In genomic region chr10:87850742-87851205, GRCh38 we compare ENCODE assay signal across 8 cellular contexts. TPM values are rescaled to one million over a fixed set of nuclear protein-coding genes. Genes with fewer than 3 reads are reported as not detected.
DNase-seq lines count a peak whose midpoint lies in the region; ATAC-seq and TF ChIP-seq lines count a peak whose summit lies in the region.

No MANE protein-coding gene starts in this region.

- H3K4me1 ChIP-seq in DOHH2 (ENCODE audit: control insufficient read depth, low read length): peaks cover 13% of the 10 kb centered on the region
- H3K4me1 ChIP-seq in cardiac muscle cell (ENCODE audit: low read depth): peaks cover 5% of the 10 kb centered on the region

- H3K27me3 ChIP-seq in DOHH2 (ENCODE audit: control insufficient read depth, low read length): no peaks in the 10 kb centered on the region
- H3K27me3 ChIP-seq in cardiac muscle cell: no peaks in the 10 kb centered on the region

- peak overlapping the region; percentile 30 for H3K4me2 ChIP-seq in DOHH2 (ENCODE audit: low read length)

- no peak overlapping the region for H3K4me3 ChIP-seq in DOHH2 (ENCODE audit: low read length)
- no peak overlapping the region for H3K4me3 ChIP-seq in cardiac muscle cell

- peak; percentile 63 for TF ChIP-seq CTCF in DOHH2 (IDR thresholded peaks at IDR 0.05; ENCODE audit: low read depth, low read length, poor library complexity, severe bottlenecking)
- TF ChIP-seq CTCF in cardiac muscle cell (IDR thresholded peaks at IDR 0.05; ENCODE audit: low read depth, low read length): peak; percentile 67

- no peaks in the 10 kb centered on the region for H3K79me2 ChIP-seq in DOHH2 (ENCODE audit: control insufficient read depth, low read length)

- no peaks in the 10 kb centered on the region for H3K9me2 ChIP-seq in DOHH2 (replicated peaks; ENCODE audit: control insufficient read depth, low read length)

- H3K9me3 ChIP-seq in DOHH2 (ENCODE audit: control insufficient read depth, insufficient read depth, low read length) (no peaks in the 10 kb centered on the region), cardiac muscle cell (ENCODE audit: low read depth) (no peaks in the 10 kb centered on the region)

- no peaks in the 10 kb centered on the region for H3K36me3 ChIP-seq in DOHH2 (ENCODE audit: control insufficient read depth, low read length)
- H3K36me3 ChIP-seq in cardiac muscle cell: no peaks in the 10 kb centered on the region

- 0 out of 2 replicates have a peak, but pooled peaks cover 2% of the 10 kb centered on the region for H3F3A ChIP-seq in DOHH2 (ENCODE audit: control insufficient read depth, insufficient read depth)

- H4K20me1 ChIP-seq in DOHH2 (ENCODE audit: control insufficient read depth, insufficient read depth, low read depth, low read length): no peaks in the 10 kb centered on the region

- H3K27ac ChIP-seq in DOHH2 (ENCODE audit: low read depth, low read length) (no peak overlapping the region), cardiac muscle cell (no peak overlapping the region)

- no peak for ATAC-seq in GM19463 (IDR thresholded peaks at IDR 0.05; ENCODE audit: unreplicated experiment)
- ATAC-seq in HG03457 (IDR thresholded peaks at IDR 0.05; ENCODE audit: unreplicated experiment): no peak

- DNase-seq in HT-29 (ENCODE audit: low spot score): peak; percentile 75
- DNase-seq in RPMI8226: peak; percentile 57
- DNase-seq in activated naive CD4-positive, alpha-beta T cell treated with anti-CD3 and anti-CD28 coated beads, Interleukin-2, amount 50 U/mL, for 16 hours: peak; percentile 42
- DNase-seq in cardiac muscle cell (ENCODE audit: low read depth in 1 of 2, low spot score in 1 of 2): peak; percentile 81 to 83
- peak; percentile 54 for DNase-seq in retina

RNA-seq across cellular contexts. Expression of gene KLLN, which starts 12.6 kb away (rescaled TPM):
- 0.28 and 0.42 TPM in 2 replicates for total RNA-seq in HT-29 (2014; rRNA removed; shearing (Covaris generic))
- total RNA-seq in cardiac muscle cell: 1.5 and 1.8 TPM in 2 replicates
- polyA plus RNA-seq in cardiac muscle cell: 0.69 and 0.77 TPM in 2 replicates

RNA-seq across cellular contexts. Expression of gene PTEN, which starts 12.7 kb away (rescaled TPM):
- total RNA-seq in HT-29 (2014; rRNA removed; shearing (Covaris generic)): 38.0 and 49.9 TPM in 2 replicates
- total RNA-seq in cardiac muscle cell: 33.8 and 66.1 TPM in 2 replicates
- polyA plus RNA-seq in cardiac muscle cell: 30.4 and 34.1 TPM in 2 replicates

RNA-seq across cellular contexts. Expression of gene ATAD1, which starts 32.7 kb away (rescaled TPM):
- total RNA-seq in HT-29 (2014; rRNA removed; shearing (Covaris generic)): 12.7 and 18.0 TPM in 2 replicates
- 41.6 and 47.4 TPM in 2 replicates for total RNA-seq in cardiac muscle cell
- 82.5 and 103 TPM in 2 replicates for polyA plus RNA-seq in cardiac muscle cell
